ENCODE assay signal across 1 cellular context in genomic region chr18:22933206-22933957, GRCh38.
TF ChIP-seq lines count a peak whose summit lies in the region.

Gene RBBP8, plus strand, starts transcription at chr18:22933328. Its CDS starts 3,524 bp downstream, at chr18:22936852.

TF ChIP-seq in K562, 482 proteins besides CTCF, POLR2A, EP300 and RAD21 (continued from another document and continues in another):
- no peak for TF ChIP-seq RERE (CRISPR knock-in tag; IDR thresholded peaks at IDR 0.05; ENCODE audit: borderline replicate concordance)
- TF ChIP-seq ZNF212 (CRISPR knock-in tag; IDR thresholded peaks at IDR 0.05) = no peak
- TF ChIP-seq MTF1 (CRISPR knock-in tag; IDR thresholded peaks at IDR 0.05; ENCODE audit: borderline replicate concordance) = no peak
- TF ChIP-seq RUNX1 (IDR thresholded peaks at IDR 0.05; ENCODE audit: low read depth) = no peak
- TF ChIP-seq TGIF2 (CRISPR knock-in tag; IDR thresholded peaks at IDR 0.05) = no peak
- TF ChIP-seq ATF2 (CRISPR knock-in tag; IDR thresholded peaks at IDR 0.05) = no peak
- TF ChIP-seq NCOA1 (IDR thresholded peaks at IDR 0.05; ENCODE audit: low read depth) = no peak; the same call in 1 of the 2 replicates
- no peak for TF ChIP-seq RFX7 (CRISPR knock-in tag; IDR thresholded peaks at IDR 0.05)
- TF ChIP-seq NCOA6 (IDR thresholded peaks at IDR 0.05) = no peak
- no peak for TF ChIP-seq RHOXF2B (CRISPR knock-in tag; conservative IDR thresholded peaks at IDR 0.05)
- TF ChIP-seq CREB3 (tag; conservative IDR thresholded peaks at IDR 0.05; ENCODE audit: low read depth) = no peak
- TF ChIP-seq CBX3 (IDR thresholded peaks at IDR 0.05; ENCODE audit: borderline replicate concordance in 1 of 2, low read length in 2 of 2) = no peak
- TF ChIP-seq BCLAF1 (IDR thresholded peaks at IDR 0.05; ENCODE audit: borderline replicate concordance in 1 of 2, control insufficient read depth in 1 of 2, low read depth in 2 of 2, low read length in 1 of 2) = no peak
- TF ChIP-seq ZBTB12 (CRISPR knock-in tag; IDR thresholded peaks at IDR 0.05) = peak; percentile 78
- no peak for TF ChIP-seq ZNF217 (CRISPR knock-in tag; IDR thresholded peaks at IDR 0.05)
- no peak for TF ChIP-seq NR0B1 (IDR thresholded peaks at IDR 0.05; ENCODE audit: partially characterized antibody)
- TF ChIP-seq ID3 (CRISPR knock-in tag; IDR thresholded peaks at IDR 0.05) = no peak
- TF ChIP-seq ID3 (tag; IDR thresholded peaks at IDR 0.05) = no peak
- peak; percentile 79; the same call in 1 of the 2 replicates for TF ChIP-seq ZBTB2 (IDR thresholded peaks at IDR 0.05)
- no peak for TF ChIP-seq HDAC1 (IDR thresholded peaks at IDR 0.05)
- no peak for TF ChIP-seq CBX5 (IDR thresholded peaks at IDR 0.05; ENCODE audit: borderline replicate concordance, low read depth)
- peak; percentile 59 for TF ChIP-seq CEBPB (tag; IDR thresholded peaks at IDR 0.05)
- TF ChIP-seq ZNF655 (CRISPR knock-in tag; IDR thresholded peaks at IDR 0.05) = no peak
- no peak for TF ChIP-seq SMARCA5 (IDR thresholded peaks at IDR 0.05)
- 0 out of 2 replicates have a peak, but pooled peaks have one; percentile 9 for TF ChIP-seq OTX1 (CRISPR knock-in tag; IDR thresholded peaks at IDR 0.05)
- no peak for TF ChIP-seq ZC3H4 (CRISPR knock-in tag; IDR thresholded peaks at IDR 0.05; ENCODE audit: borderline replicate concordance)
- peak; percentile 63; the same call in 1 of the 2 replicates for TF ChIP-seq ATF4 (CRISPR knock-in tag; IDR thresholded peaks at IDR 0.05)
- peak; percentile 81 for TF ChIP-seq KLF13 (tag; IDR thresholded peaks at IDR 0.05; ENCODE audit: borderline replicate concordance, low read depth)
- no peak for TF ChIP-seq RBM22 (IDR thresholded peaks at IDR 0.05; ENCODE audit: low read depth, low read length, poor library complexity, severe bottlenecking)
- no peak for TF ChIP-seq HBP1 (CRISPR knock-in tag; IDR thresholded peaks at IDR 0.05)
- TF ChIP-seq BRCA1 (IDR thresholded peaks at IDR 0.05) = no peak
- no peak for TF ChIP-seq BRCA1 (CRISPR knock-in tag; IDR thresholded peaks at IDR 0.05)
- no peak for TF ChIP-seq RFX1 (IDR thresholded peaks at IDR 0.05)
- TF ChIP-seq NR1H2 (CRISPR knock-in tag; IDR thresholded peaks at IDR 0.05) = no peak
- no peak for TF ChIP-seq ARID2 (IDR thresholded peaks at IDR 0.05)
- no peak for TF ChIP-seq SFPQ (IDR thresholded peaks at IDR 0.05; ENCODE audit: low read depth, low read length)
- TF ChIP-seq IRF2 (CRISPR knock-in tag; IDR thresholded peaks at IDR 0.05) = no peak
- no peak for TF ChIP-seq IFI16 (CRISPR knock-in tag; IDR thresholded peaks at IDR 0.05)
- TF ChIP-seq CTBP1 (IDR thresholded peaks at IDR 0.05; ENCODE audit: borderline replicate concordance) = peak; percentile 63; the same call in 1 of the 2 replicates
- no peak for TF ChIP-seq SP1 (CRISPR knock-in tag; IDR thresholded peaks at IDR 0.05)
- no peak for TF ChIP-seq DNMT1 (IDR thresholded peaks at IDR 0.05)
